11 cellular contexts compared by ENCODE assay signal in genomic region chr1:44240802-44241671, GRCh38. TPM values are rescaled to one million over a fixed set of nuclear protein-coding genes. Genes with fewer than 3 reads are reported as not detected.
DNase-seq lines count a peak whose midpoint lies in the region; ATAC-seq and TF ChIP-seq lines count a peak whose summit lies in the region.
"Had no signal": no experiment of that assay in that cellular context is flagged by ENCODE, and none has a peak within 500 bp of the region (broad histone marks: within the 10 kb centered on the region; RNA-seq: fewer than 3 reads in every experiment).

No MANE protein-coding gene starts in this region.

- no peaks in the 10 kb centered on the region for H3K9me3 Mint-ChIP-seq in activated CD4-positive, alpha-beta memory T cell treated with anti-CD3 and anti-CD28 coated beads for 36 hours
- H3K9me3 Mint-ChIP-seq: GM23338 had no signal

- intact Hi-C loops in gastrocnemius medialis (cut with DNase I; ENCODE audit: low total_unique reads): no loop called here
- intact Hi-C loops in activated CD4-positive, alpha-beta memory T cell treated with anti-CD3 and anti-CD28 coated beads for 36 hours (cut with micrococcal nuclease): no loop called here

- no peak overlapping the region for H3K27ac Mint-ChIP-seq in activated CD4-positive, alpha-beta memory T cell treated with anti-CD3 and anti-CD28 coated beads for 36 hours

- CTCF ChIA-PET in HEK293 (lab: Yijun Ruan, JAX): interaction anchor here (1.2 kb wide), 1 partner anchor 43 kb away, joined by 4 read pairs; no protein-coding TSS in a partner anchor
- CTCF ChIA-PET in activated CD4-positive, alpha-beta memory T cell treated with anti-CD3 and anti-CD28 coated beads for 36 hours (lab: Charles Lee): interaction anchor here (0.7 to 1.1 kb wide), 3 partner anchors 14 to 204 kb away, joined by 3 read pairs; no protein-coding TSS in a partner anchor

- no peaks in the 10 kb centered on the region for H3K36me3 Mint-ChIP-seq in activated CD4-positive, alpha-beta memory T cell treated with anti-CD3 and anti-CD28 coated beads for 36 hours

- H3K27me3 Mint-ChIP-seq in activated CD4-positive, alpha-beta memory T cell treated with anti-CD3 and anti-CD28 coated beads for 36 hours: no peaks in the 10 kb centered on the region

- H3K4me1 ChIP-seq in HEK293 (ENCODE audit: control insufficient read depth, insufficient read depth, low read length): peaks cover 19% of the 10 kb centered on the region
- peaks cover 9 to 18% of the 10 kb centered on the region in 2 donors for H3K4me1 ChIP-seq in gastrocnemius medialis

- no peak for TF ChIP-seq POLR2A in gastrocnemius medialis (IDR thresholded peaks at IDR 0.05)

- no peaks in the 10 kb centered on the region for H3K4me1 Mint-ChIP-seq in activated CD4-positive, alpha-beta memory T cell treated with anti-CD3 and anti-CD28 coated beads for 36 hours (ENCODE audit: low read depth)

- no peaks in the 10 kb centered on the region for H3K27me3 ChIP-seq in layer of hippocampus (ENCODE audit: control insufficient read depth, insufficient read depth, low read length)
- H3K27me3 ChIP-seq in gastrocnemius medialis: no peaks in the 10 kb centered on the region
- no peaks in the 10 kb centered on the region for H3K27me3 ChIP-seq in MG63

- H3K4me3 Mint-ChIP-seq in activated CD4-positive, alpha-beta memory T cell treated with anti-CD3 and anti-CD28 coated beads for 36 hours: no peak overlapping the region
- H3K4me3 Mint-ChIP-seq: GM23338 had no signal

- H3K9me3 ChIP-seq in HEK293 (ENCODE audit: control insufficient read depth, insufficient read depth, low read depth, low read length) (no peaks in the 10 kb centered on the region), gastrocnemius medialis (no peaks in the 10 kb centered on the region), MG63 (no peaks in the 10 kb centered on the region)

- no peak for DNase-seq in gastrocnemius medialis
- DNase-seq in NOMO-1 treated with dmso at 0.1 percent for 144 hours (lab: John Stamatoyannopoulos, UW; ENCODE audit: unreplicated experiment): no peak
- no peak for DNase-seq in foreskin melanocyte
- no peak for DNase-seq in activated CD4-positive, alpha-beta memory T cell treated with anti-CD3 and anti-CD28 coated beads for 36 hours
- DNase-seq in MG63: no peak
- DNase-seq: NCI-H510A had no signal

- H3K4me3 ChIP-seq in HEK293 (ENCODE audit: low read depth, low read length): no peak overlapping the region
- no peak overlapping the region for H3K4me3 ChIP-seq in gastrocnemius medialis
- no peak overlapping the region for H3K4me3 ChIP-seq in MG63
- H3K4me3 ChIP-seq: GM23338 had no signal

- in situ Hi-C loops in gastrocnemius medialis (cut with MboI; ENCODE audit: low sequenced_read_pairs in 4 of 4): no loop called here

- H3K36me3 ChIP-seq in HEK293 (ENCODE audit: control insufficient read depth in 2 of 2, insufficient read depth in 1 of 2, low read length in 2 of 2) (peaks cover 0 to 44% of the 10 kb centered on the region in 2 experiments; a peak in 1 of 3 replicates), gastrocnemius medialis (no peaks in the 10 kb centered on the region), MG63 (peaks cover 4% of the 10 kb centered on the region; the same call in 1 of the 2 replicates)

- ATAC-seq in gastrocnemius medialis: peak in 1 of 2 donors; percentile 18
- ATAC-seq: GM23338, left colon had no signal

- POLR2A ChIA-PET in HEK293 (lab: Yijun Ruan, JAX): no interaction called here
- POLR2A ChIA-PET in activated CD4-positive, alpha-beta memory T cell treated with anti-CD3 and anti-CD28 coated beads for 36 hours (lab: Charles Lee): no interaction called here

- H3K27ac ChIP-seq in HEK293 (ENCODE audit: extremely low read depth, low read depth, low read length) (no peak overlapping the region), angular gyrus (ENCODE audit: low read depth, low read length) (peak overlapping the region; percentile 87), layer of hippocampus (ENCODE audit: low read depth, low read length) (peak overlapping the region; percentile 72), gastrocnemius medialis (peak overlapping the region; percentile 58 to 84 (median 62))

- TF ChIP-seq CTCF in HEK293 (tag by site-specific recombination; IDR thresholded peaks at IDR 0.05) (no peak), gastrocnemius medialis (IDR thresholded peaks at IDR 0.05 in 4 of 5, conservative IDR thresholded peaks at IDR 0.05 in 1 of 5) (no peak)

TF ChIP-seq in HEK293, 187 proteins besides CTCF, POLR2A, EP300 and RAD21:
- TF ChIP-seq ZNF132 (tag by site-specific recombination; IDR thresholded peaks at IDR 0.05; ENCODE audit: borderline replicate concordance): no peak
- no peak for TF ChIP-seq ZNF473 (tag by site-specific recombination; IDR thresholded peaks at IDR 0.05)
- no peak for TF ChIP-seq ZNF391 (tag by site-specific recombination; IDR thresholded peaks at IDR 0.05; ENCODE audit: borderline replicate concordance, low read depth)
- 0 out of 2 replicates have a peak, but pooled peaks have one; percentile 25 for TF ChIP-seq KLF17 (tag by site-specific recombination; IDR thresholded peaks at IDR 0.05)
- TF ChIP-seq ZNF223 (tag by site-specific recombination; IDR thresholded peaks at IDR 0.05): no peak
- TF ChIP-seq ZNF48 (tag by site-specific recombination; IDR thresholded peaks at IDR 0.05): no peak
- no peak for TF ChIP-seq SCRT1 (tag by site-specific recombination; IDR thresholded peaks at IDR 0.05; ENCODE audit: borderline replicate concordance)
- TF ChIP-seq ZNF639 (tag by site-specific recombination; IDR thresholded peaks at IDR 0.05): no peak
- TF ChIP-seq ZNF768 (tag by site-specific recombination; IDR thresholded peaks at IDR 0.05): no peak
- peak; percentile 99 for TF ChIP-seq EGR2 (tag by site-specific recombination; IDR thresholded peaks at IDR 0.05; ENCODE audit: low read depth)
- TF ChIP-seq BCL6B (tag by site-specific recombination; IDR thresholded peaks at IDR 0.05): no peak
- TF ChIP-seq ZBTB17 (tag by site-specific recombination; IDR thresholded peaks at IDR 0.05): no peak
- TF ChIP-seq ZFHX2 (tag by site-specific recombination; conservative IDR thresholded peaks at IDR 0.05): peak; percentile 99
- TF ChIP-seq ZNF560 (tag by site-specific recombination; IDR thresholded peaks at IDR 0.05; ENCODE audit: borderline replicate concordance): no peak

RNA-seq across cellular contexts. Expression of gene DMAP1, which starts 27.8 kb away (rescaled TPM):
- 10 to 100 TPM; 24.9 to 42.2 (median 34.9) TPM for total RNA-seq in gastrocnemius medialis
- 10 to 100 TPM; 31.1 to 32.8 TPM for total RNA-seq in activated CD4-positive, alpha-beta memory T cell treated with anti-CD3 and anti-CD28 coated beads for 36 hours
- 15.6 and 36.4 TPM in 2 replicates for total RNA-seq in MG63 (2014; rRNA removed; shearing (Covaris generic); ENCODE audit: low replicate concordance)
